8 cellular contexts compared by ENCODE assay signal in genomic region chr16:3074860-3075545, GRCh38. TPM values are rescaled to one million over a fixed set of nuclear protein-coding genes. Genes with fewer than 3 reads are reported as not detected.
A peak's percentile ranks its signal among the peaks of the same experiment; 100 is the strongest.
DNase-seq lines count a peak whose midpoint lies in the region; ATAC-seq and TF ChIP-seq lines count a peak whose summit lies in the region.

No MANE protein-coding gene starts in this region.

- no peaks in the 10 kb centered on the region for H3K9me3 ChIP-seq in CD8-positive, alpha-beta memory T cell (ENCODE audit: low read length)
- H3K9me3 ChIP-seq in WERI-Rb-1 (ENCODE audit: severe bottlenecking) (no peaks in the 10 kb centered on the region), tibial nerve (no peaks in the 10 kb centered on the region)

- peak; percentile 68 to 94 (median 90) for DNase-seq in CD8-positive, alpha-beta memory T cell
- peak; percentile 70 for DNase-seq in SKM-1 (lab: John Stamatoyannopoulos, UW; ENCODE audit: unreplicated experiment)
- peak; percentile 81 for DNase-seq in activated naive CD8-positive, alpha-beta T cell treated with anti-CD3 and anti-CD28 coated beads for 36 hours
- peak in 2 of 3 donors; percentile 71 to 78 for DNase-seq in stimulated activated CD4-positive, alpha-beta T cell treated with anti-CD3 and anti-CD28 coated beads, TNF-alpha, amount 100 ng/mL, for 48 hours (ENCODE audit: low read depth in 3 of 3)
- DNase-seq in DMS53 (lab: John Stamatoyannopoulos, UW): no peak
- no peak for DNase-seq in WERI-Rb-1
- DNase-seq in tibial nerve (ENCODE audit: low spot score in 2 of 2): no peak

- POLR2A ChIA-PET in CD8-positive, alpha-beta memory T cell (lab: Charles Lee): interaction anchor here (0.6 to 4.9 kb wide), 16 partner anchors 9 to 141 kb away, joined by 3 to 53 read pairs (median 5); partner anchors contain the start of genes IL32 and ZSCAN10

- H3K4me3 ChIP-seq in CD8-positive, alpha-beta memory T cell (ENCODE audit: low read length): peak overlapping the region; percentile 19
- H3K4me3 ChIP-seq in WERI-Rb-1 (ENCODE audit: low read depth, low read length) (no peak overlapping the region), tibial nerve (peak overlapping the region in 1 of 4 donors; percentile 0)

- H3K27me3 Mint-ChIP-seq in CD8-positive, alpha-beta memory T cell: no peaks in the 10 kb centered on the region
- H3K27me3 Mint-ChIP-seq in activated naive CD8-positive, alpha-beta T cell treated with anti-CD3 and anti-CD28 coated beads for 36 hours: no peaks in the 10 kb centered on the region

- peaks cover 6 to 18% (median 9%) of the 10 kb centered on the region in 3 donors for H3K36me3 Mint-ChIP-seq in CD8-positive, alpha-beta memory T cell
- peaks cover 24% of the 10 kb centered on the region for H3K36me3 Mint-ChIP-seq in activated naive CD8-positive, alpha-beta T cell treated with anti-CD3 and anti-CD28 coated beads for 36 hours

- no peak for TF ChIP-seq EP300 in tibial nerve (IDR thresholded peaks at IDR 0.05)

- H3K9me3 Mint-ChIP-seq in CD8-positive, alpha-beta memory T cell: no peaks in the 10 kb centered on the region
- peaks cover 12% of the 10 kb centered on the region for H3K9me3 Mint-ChIP-seq in activated naive CD8-positive, alpha-beta T cell treated with anti-CD3 and anti-CD28 coated beads for 36 hours

- peaks cover 94% of the 10 kb centered on the region for H3K4me1 ChIP-seq in CD8-positive, alpha-beta memory T cell (ENCODE audit: insufficient read depth, low read length)
- H3K4me1 ChIP-seq in tibial nerve: no peaks in the 10 kb centered on the region

- TF ChIP-seq CTCF in WERI-Rb-1 (IDR thresholded peaks at IDR 0.05; ENCODE audit: low read depth, low read length) (no peak), tibial nerve (IDR thresholded peaks at IDR 0.05) (no peak)

- no peaks in the 10 kb centered on the region for H3K36me3 ChIP-seq in CD8-positive, alpha-beta memory T cell (ENCODE audit: insufficient read depth, low read length)
- H3K36me3 ChIP-seq in WERI-Rb-1 (no peaks in the 10 kb centered on the region), tibial nerve (no peaks in the 10 kb centered on the region)

- WGBS in tibial nerve, 2 donors: 61 to 68% methylated on average over 10 of the region's 10 CpGs

- peak overlapping the region; percentile 88 to 97 (median 95) for H3K27ac Mint-ChIP-seq in CD8-positive, alpha-beta memory T cell
- H3K27ac Mint-ChIP-seq in activated naive CD8-positive, alpha-beta T cell treated with anti-CD3 and anti-CD28 coated beads for 36 hours: peak overlapping the region; percentile 99

- TF ChIP-seq POLR2A in tibial nerve (IDR thresholded peaks at IDR 0.05): no peak

- H3K4me1 Mint-ChIP-seq in CD8-positive, alpha-beta memory T cell: peaks cover 89 to 97% (median 94%) of the 10 kb centered on the region in 3 donors
- peaks cover 66% of the 10 kb centered on the region for H3K4me1 Mint-ChIP-seq in activated naive CD8-positive, alpha-beta T cell treated with anti-CD3 and anti-CD28 coated beads for 36 hours

- ATAC-seq in GM21619 (IDR thresholded peaks at IDR 0.05; ENCODE audit: unreplicated experiment): peak; percentile 64

- H3K27me3 ChIP-seq in CD8-positive, alpha-beta memory T cell (ENCODE audit: insufficient read depth, low read length, poor library complexity, severe bottlenecking): no peaks in the 10 kb centered on the region
- H3K27me3 ChIP-seq in WERI-Rb-1 (ENCODE audit: insufficient read depth, low read depth, severe bottlenecking) (no peaks in the 10 kb centered on the region), tibial nerve (peaks cover 0 to 19% of the 10 kb centered on the region in 2 donors)

- H3K4me3 Mint-ChIP-seq in CD8-positive, alpha-beta memory T cell: peak overlapping the region; percentile 58 to 91 (median 79)
- peak overlapping the region; percentile 75 for H3K4me3 Mint-ChIP-seq in activated naive CD8-positive, alpha-beta T cell treated with anti-CD3 and anti-CD28 coated beads for 36 hours

- CTCF ChIA-PET in CD8-positive, alpha-beta memory T cell (lab: Charles Lee): interaction anchor here (0.7 to 7.1 kb wide), 16 partner anchors 11 to 59 kb away, joined by 3 to 69 read pairs (median 4); partner anchors contain the start of genes IL32 and ZSCAN10

- H3K27ac ChIP-seq in CD8-positive, alpha-beta memory T cell (ENCODE audit: low read depth, low read length): peak overlapping the region; percentile 45
- no peak overlapping the region for H3K27ac ChIP-seq in WERI-Rb-1
- H3K27ac ChIP-seq in tibial nerve: peak overlapping the region in 1 of 4 donors; percentile 64

RNA-seq across cellular contexts. Expression of gene IL32, which starts 9.6 kb away (rescaled TPM):
- total RNA-seq in CD8-positive, alpha-beta memory T cell: 100 to 1,000 TPM; 975 to 992 TPM
- polyA plus RNA-seq in CD8-positive, alpha-beta memory T cell: 3,843 TPM
- 1,000 to 10,000 TPM; 1,056 to 1,060 TPM for total RNA-seq in activated naive CD8-positive, alpha-beta T cell treated with anti-CD3 and anti-CD28 coated beads for 36 hours
- total RNA-seq in tibial nerve: 10 to 100 TPM in 3 of 4 donors, 1 to 10 TPM in 1; 4.2 to 32.9 (median 21.7) TPM

RNA-seq across cellular contexts. Expression of gene ZSCAN10, which starts 24.1 kb away (rescaled TPM):
- total RNA-seq in CD8-positive, alpha-beta memory T cell: under 1 TPM in 1 of 2 experiments, not detected in 1; 0.15 TPM
- not detected for polyA plus RNA-seq in CD8-positive, alpha-beta memory T cell
- total RNA-seq in activated naive CD8-positive, alpha-beta T cell treated with anti-CD3 and anti-CD28 coated beads for 36 hours: not detected
- not detected for total RNA-seq in tibial nerve

RNA-seq across cellular contexts. Expression of gene MMP25, which starts 28.6 kb away (rescaled TPM):
- total RNA-seq in CD8-positive, alpha-beta memory T cell: 1 to 10 TPM; 1.5 to 1.9 TPM
- 0.90 TPM for polyA plus RNA-seq in CD8-positive, alpha-beta memory T cell
- 1 to 10 TPM in 1 of 2 experiments, under 1 TPM in 1; 0.99 to 1.6 TPM for total RNA-seq in activated naive CD8-positive, alpha-beta T cell treated with anti-CD3 and anti-CD28 coated beads for 36 hours
- total RNA-seq in tibial nerve: under 1 TPM in 2 of 4 donors, not detected in 2; under 0.01 to 0.42 TPM

RNA-seq across cellular contexts. Expression of gene ZNF205, which starts 37.4 kb away (rescaled TPM):
- total RNA-seq in CD8-positive, alpha-beta memory T cell: under 1 TPM in 1 of 2 experiments, not detected in 1; 0.11 TPM
- polyA plus RNA-seq in CD8-positive, alpha-beta memory T cell: not detected
- total RNA-seq in activated naive CD8-positive, alpha-beta T cell treated with anti-CD3 and anti-CD28 coated beads for 36 hours: under 1 TPM; 0.35 to 0.36 TPM
- total RNA-seq in tibial nerve: 10 to 100 TPM; 19.4 to 29.2 (median 21.5) TPM

RNA-seq across cellular contexts. Expression of gene BICDL2, which starts 38.3 kb away (rescaled TPM):
- not detected for total RNA-seq in CD8-positive, alpha-beta memory T cell
- not detected for polyA plus RNA-seq in CD8-positive, alpha-beta memory T cell
- total RNA-seq in activated naive CD8-positive, alpha-beta T cell treated with anti-CD3 and anti-CD28 coated beads for 36 hours: under 1 TPM; 0.31 to 0.56 TPM
- total RNA-seq in tibial nerve: not detected

Comparison
In these comparisons a context has a peak if more than half of its experiments do, and no peak if none do; other contexts are left out.
1. DNase-seq: peak in CD8-positive, alpha-beta memory T cell (5 of 5), SKM-1 (single experiment), activated naive CD8-positive, alpha-beta T cell treated with anti-CD3 and anti-CD28 coated beads for 36 hours (single experiment) and stimulated activated CD4-positive, alpha-beta T cell treated with anti-CD3 and anti-CD28 coated beads, TNF-alpha, amount 100 ng/mL, for 48 hours (2 of 3); none in DMS53 (single experiment), WERI-Rb-1 (single experiment) and tibial nerve (0 of 2).
2. RNA of gene IL32, which starts 9.6 kb away (total RNA-seq): 1,056 to 1,060 TPM in activated naive CD8-positive, alpha-beta T cell treated with anti-CD3 and anti-CD28 coated beads for 36 hours and 975 to 992 TPM in CD8-positive, alpha-beta memory T cell; 4.2 to 32.9 TPM in tibial nerve; every median in the first group is over 10 times any median in the second.